9 cellular contexts compared by ENCODE assay signal in the genomic region with DNA sequence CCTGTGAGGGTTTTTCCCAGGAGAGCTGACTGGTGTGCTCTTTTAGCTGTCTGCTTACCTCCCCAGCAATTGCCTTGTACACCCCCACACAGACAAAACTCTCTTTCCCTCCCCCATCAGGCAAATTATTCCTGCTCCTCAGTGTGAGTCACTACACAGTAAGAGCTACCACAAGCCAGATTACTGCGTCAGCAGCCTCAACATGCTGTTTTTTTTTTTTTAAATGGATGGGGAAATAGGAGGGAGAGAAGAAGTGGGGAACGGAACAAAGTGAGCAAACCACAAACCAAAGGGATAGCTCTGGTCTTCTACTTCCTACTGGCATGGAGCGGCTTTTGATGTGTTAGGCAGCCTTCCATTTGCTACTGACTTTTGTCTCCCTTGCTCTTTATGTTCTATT.
DNase-seq lines count a peak whose midpoint lies in the region; ATAC-seq, FAIRE-seq and TF ChIP-seq lines count a peak whose summit lies in the region.
"Had no signal": no experiment of that assay in that cellular context is flagged by ENCODE, and none has a peak within 500 bp of the region (broad histone marks: within the 10 kb centered on the region; RNA-seq: fewer than 3 reads in every experiment).

No MANE protein-coding gene starts in this region.

- H3K27ac ChIP-seq in A549, result peak overlapping the region; percentile 71 to 90
- H3K27ac ChIP-seq in left lung, result peak overlapping the region; percentile 44 to 83
- H3K27ac ChIP-seq: parathyroid adenoma had no signal

- POLR2A ChIA-PET in A549 (lab: Yijun Ruan, JAX), result interaction anchor here (0.7 to 1.1 kb wide), 3 partner anchors 13 to 108 kb away, joined by 3 to 13 read pairs (median 4); no protein-coding TSS in a partner anchor

- no peaks in the 10 kb centered on the region for H3K36me3 ChIP-seq in left lung

- peak in 1 of 2 experiments; percentile 32; a peak in 2 of 5 replicates for TF ChIP-seq RAD21 in A549 (conservative IDR thresholded peaks at IDR 0.05 in 1 of 2, IDR thresholded peaks at IDR 0.05 in 1 of 2)

- ATAC-seq in A549 (peak; percentile 91), left lung (peak; percentile 91), GM21423 (IDR thresholded peaks at IDR 0.05; ENCODE audit: unreplicated experiment) (no peak)

- no peak for TF ChIP-seq POLR2A in A549 (IDR thresholded peaks at IDR 0.05; ENCODE audit: low read length)

- H3K4me2 ChIP-seq in A549, result peak overlapping the region; percentile 60

- TF ChIP-seq EP300 in A549 (IDR thresholded peaks at IDR 0.05), result peak in 1 of 2 experiments; percentile 53; a peak in 2 of 5 replicates

- H3K4me3 ChIP-seq in A549 (no peak overlapping the region), astrocyte of the cerebellum (ENCODE audit: low read depth, low read length) (no peak overlapping the region), left lung (no peak overlapping the region)

- WGBS in A549 (ENCODE audit: missing lambda C conversion rate), result 34% methylated on average over 3 of the region's 3 CpGs

- DNase-seq in A549 (ENCODE audit: low read depth in 1 of 2, low spot score in 1 of 2), result peak; percentile 31 to 69
- peak; percentile 67 for DNase-seq in HK-2 (ENCODE audit: unreplicated experiment)
- DNase-seq in astrocyte of the cerebellum (ENCODE audit: low read depth), result peak; percentile 89
- DNase-seq in left lung, result peak in 1 of 2 donors; percentile 43
- DNase-seq in NCI-H526 treated with DMSO at 0.1 percent for 48 hours (lab: John Stamatoyannopoulos, UW), result no peak
- no peak for DNase-seq in COLO668 (lab: John Stamatoyannopoulos, UW; ENCODE audit: unreplicated experiment)
- no peak for DNase-seq in effector CD4-positive, alpha-beta T cell

- CTCF ChIA-PET in A549 (lab: Yijun Ruan, JAX), result interaction anchor here (0.9 to 2.5 kb wide), 2 partner anchors 16 to 111 kb away, joined by 4 to 16 read pairs; no protein-coding TSS in a partner anchor

- no peaks in the 10 kb centered on the region for H3K9me3 ChIP-seq in A549
- H3K9me3 ChIP-seq in left lung, result no peaks in the 10 kb centered on the region

- H3K27me3 ChIP-seq in left lung, result peaks cover 0 to 5% of the 10 kb centered on the region in 2 donors

- FAIRE-seq in A549 (lab: Jason Lieb, UNC), result peak; percentile 23

- intact Hi-C loops in left lung (cut with DNase I), result no loop called here

- no peak for TF ChIP-seq CTCF in A549 (IDR thresholded peaks at IDR 0.05)
- TF ChIP-seq CTCF in astrocyte of the cerebellum (IDR thresholded peaks at IDR 0.05; ENCODE audit: low read depth, low read length, missing control alignments), result no peak
- TF ChIP-seq CTCF in left lung (IDR thresholded peaks at IDR 0.05), result no peak

- peaks cover 36% of the 10 kb centered on the region for H3K4me1 ChIP-seq in A549
- H3K4me1 ChIP-seq in left lung, result peaks cover 0 to 26% of the 10 kb centered on the region in 2 donors
- H3K4me1 ChIP-seq: parathyroid adenoma had no signal

- in situ Hi-C loops in astrocyte of the cerebellum (cut with HindIII; ENCODE audit: low sequenced_read_pairs), result no loop called here

TF ChIP-seq in A549, 52 proteins besides CTCF, POLR2A, EP300 and RAD21:
- TF ChIP-seq JUNB (IDR thresholded peaks at IDR 0.05) (peak; percentile 60), NPAS2 (CRISPR knock-in tag; IDR thresholded peaks at IDR 0.05; ENCODE audit: borderline replicate concordance) (no peak), RARB (CRISPR knock-in tag; IDR thresholded peaks at IDR 0.05) (no peak), NFE2L2 (conservative IDR thresholded peaks at IDR 0.05; ENCODE audit: low read length) (no peak), ZC3H11A (IDR thresholded peaks at IDR 0.05) (no peak), CEBPB (IDR thresholded peaks at IDR 0.05) (peak in 1 of 2 experiments; percentile 44; a peak in 1 of 4 replicates), MAFK (IDR thresholded peaks at IDR 0.05; ENCODE audit: partially characterized antibody) (peak; percentile 33), SMC3 (IDR thresholded peaks at IDR 0.05) (peak; percentile 16; the same call in 1 of the 3 replicates), JUN (IDR thresholded peaks at IDR 0.05) (peak in 1 of 2 experiments; percentile 56; a peak in 2 of 5 replicates), GATA3 (IDR thresholded peaks at IDR 0.05; ENCODE audit: borderline replicate concordance) (peak; percentile 26; the same call in 1 of the 2 replicates), HOXA7 (CRISPR knock-in tag; IDR thresholded peaks at IDR 0.05) (no peak), FOSL2 (IDR thresholded peaks at IDR 0.05) (peak; percentile 75), FOSL2 (CRISPR knock-in tag; IDR thresholded peaks at IDR 0.05) (peak; percentile 57)
- TF ChIP-seq, protein P1, sequence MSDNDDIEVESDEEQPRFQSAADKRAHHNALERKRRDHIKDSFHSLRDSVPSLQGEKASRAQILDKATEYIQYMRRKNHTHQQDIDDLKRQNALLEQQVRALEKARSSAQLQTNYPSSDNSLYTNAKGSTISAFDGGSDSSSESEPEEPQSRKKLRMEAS (IDR thresholded peaks at IDR 0.05), result peak; percentile 33; the same call in 1 of the 2 replicates

Comparison
In these comparisons a context has a peak if more than half of its experiments do, and no peak if none do; other contexts are left out.
1. DNase-seq: peak in A549 (2 of 2), HK-2 (single experiment) and astrocyte of the cerebellum (single experiment); none in NCI-H526 treated with DMSO at 0.1 percent for 48 hours (single experiment), COLO668 (single experiment) and effector CD4-positive, alpha-beta T cell (single experiment).